Comparison of ENCODE assay signal across 9 cellular contexts in the genomic region with DNA sequence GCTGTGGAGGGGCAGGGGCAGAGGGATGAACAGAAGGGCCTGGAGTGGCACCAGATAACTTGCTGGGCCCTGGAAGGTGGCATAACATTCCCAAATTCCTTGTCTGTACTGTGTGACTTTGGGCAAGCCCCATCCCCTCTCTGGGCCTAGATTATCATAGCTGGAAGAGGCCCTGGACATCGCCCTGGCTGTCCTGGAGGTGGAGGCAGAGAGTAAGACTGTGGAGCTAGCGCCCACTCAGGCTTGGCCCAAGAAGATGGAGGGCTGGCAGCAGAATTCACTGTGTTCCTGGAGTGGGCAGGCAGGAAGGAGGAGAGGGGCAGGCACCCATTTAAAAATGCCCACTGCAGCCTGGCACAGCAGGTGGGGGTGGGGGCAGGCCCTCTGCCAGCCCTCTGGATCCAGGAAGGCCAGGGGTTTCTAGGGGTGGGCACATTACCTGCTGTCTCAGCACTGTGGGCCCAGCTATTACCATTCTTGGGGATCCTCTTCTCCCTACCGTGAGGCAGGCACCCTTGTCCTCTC. TPM values are rescaled to one million over a fixed set of nuclear protein-coding genes. Genes with fewer than 3 reads are reported as not detected.
A peak's percentile ranks its signal among the peaks of the same experiment; 100 is the strongest.
DNase-seq lines count a peak whose midpoint lies in the region; ATAC-seq and TF ChIP-seq lines count a peak whose summit lies in the region.
"Had no signal": no experiment of that assay in that cellular context is flagged by ENCODE, and none has a peak within 500 bp of the region (broad histone marks: within the 10 kb centered on the region; RNA-seq: fewer than 3 reads in every experiment).

No MANE protein-coding gene starts in this region.

- H3K4me3 ChIP-seq in AG04449 (ENCODE audit: low read depth, low read length) (no peak overlapping the region), IMR-90 (ENCODE audit: insufficient read depth, low read depth, low read length) (no peak overlapping the region), coronary artery (peak overlapping the region; percentile 15), muscle layer of colon (ENCODE audit: low read depth in 1 of 2, low read length in 2 of 2) (no peak overlapping the region)
- H3K4me3 ChIP-seq: SJSA1 had no signal

- in situ Hi-C loops in IMR-90 (cut with MboI; ENCODE audit: low sequenced_read_pairs): no loop called here

- peak overlapping the region; percentile 97 for H3K14ac ChIP-seq in IMR-90 (replicated peaks; ENCODE audit: low read depth, low read length)

- H4K5ac ChIP-seq in IMR-90 (ENCODE audit: low read depth, low read length): peak overlapping the region; percentile 50

- no peak overlapping the region for H3K18ac ChIP-seq in IMR-90 (ENCODE audit: low read depth, low read length)

- TF ChIP-seq POLR2A in IMR-90 (IDR thresholded peaks at IDR 0.05; ENCODE audit: low read depth, low read length): no peak

- H2AK5ac ChIP-seq in IMR-90 (ENCODE audit: low read depth, low read length): peak overlapping the region; percentile 88

- no peak overlapping the region for H3K56ac ChIP-seq in IMR-90 (ENCODE audit: extremely low read depth, insufficient read depth, low read length)

- peak overlapping the region; percentile 92; the same call in 1 of the 3 replicates for H2BK15ac ChIP-seq in IMR-90 (ENCODE audit: low read depth, low read length)

- TF ChIP-seq RAD21 in IMR-90 (IDR thresholded peaks at IDR 0.05; ENCODE audit: low read length): peak; percentile 50

- peaks cover 22 to 91% of the 10 kb centered on the region in 2 experiments; a peak in 3 of 4 replicates for H3K79me1 ChIP-seq in IMR-90 (ENCODE audit: low read depth in 1 of 2, low read length in 2 of 2)

- intact Hi-C loops in IMR-90 (cut with micrococcal nuclease): no loop called here

- peak overlapping the region; percentile 27 to 91; a peak in 3 of 4 replicates for H4K8ac ChIP-seq in IMR-90 (ENCODE audit: low read depth in 2 of 2, low read length in 2 of 2)

- H4K91ac ChIP-seq in IMR-90 (ENCODE audit: insufficient read depth, low read depth, low read length): peak overlapping the region; percentile 96

- peak overlapping the region; percentile 34 for H2AFZ ChIP-seq in IMR-90 (replicated peaks; ENCODE audit: low read length, poor library complexity)

- DNase-seq in AG04449 (ENCODE audit: low read depth, low spot score): no peak
- DNase-seq in IMR-90: peak; percentile 61
- DNase-seq in coronary artery (ENCODE audit: low spot score): no peak
- no peak for DNase-seq in MV-4-11 (lab: John Stamatoyannopoulos, UW)

- TF ChIP-seq CTCF in AG04449 (IDR thresholded peaks at IDR 0.05; ENCODE audit: insufficient read depth, low read length, missing control alignments) (peak; percentile 67), IMR-90 (conservative IDR thresholded peaks at IDR 0.05; ENCODE audit: low read depth, low read length) (peak; percentile 62), coronary artery (IDR thresholded peaks at IDR 0.05) (no peak)

- H3K4me1 ChIP-seq in IMR-90 (ENCODE audit: control insufficient read depth, insufficient read depth, low read length) (peaks cover 65% of the 10 kb centered on the region), muscle layer of colon (ENCODE audit: insufficient read depth, low read length) (peaks cover 91% of the 10 kb centered on the region)

- H4K20me1 ChIP-seq in IMR-90 (ENCODE audit: insufficient read depth, low read length): peaks cover 82% of the 10 kb centered on the region

- H3K9me1 ChIP-seq in IMR-90 (ENCODE audit: insufficient read depth, low read length): peaks cover 38% of the 10 kb centered on the region

- H3K4ac ChIP-seq in IMR-90 (ENCODE audit: low read depth, low read length): peak overlapping the region; percentile 95

- H3K9me3 ChIP-seq in IMR-90 (ENCODE audit: control insufficient read depth, insufficient read depth, low read length) (no peaks in the 10 kb centered on the region), muscle layer of colon (ENCODE audit: low read length) (no peaks in the 10 kb centered on the region)
- H3K9me3 ChIP-seq: SJSA1 had no signal

- WGBS in IMR-90 (ENCODE audit: extremely low coverage in 2 of 2, insufficient read length in 1 of 2), 2 experiments: 100% methylated on average over 1 of the region's 3 CpGs; no CpG with 5 or more reads in 1 of the 2 experiments

- CTCF ChIA-PET in AG04449 (lab: Yijun Ruan, JAX): interaction anchor here (0.6 to 12.2 kb wide), 9 partner anchors 10 to 459 kb away, joined by 3 to 252 read pairs (median 5); a partner anchor contains a TSS
- CTCF ChIA-PET in IMR-90 (lab: Yijun Ruan, JAX): interaction anchor here (1.0 to 1.4 kb wide), 4 partner anchors 10 to 23 kb away, joined by 3 to 5 read pairs (median 4); no protein-coding TSS in a partner anchor

- H3K27me3 ChIP-seq in IMR-90 (ENCODE audit: control insufficient read depth, insufficient read depth, low read length) (no peaks in the 10 kb centered on the region), muscle layer of colon (ENCODE audit: control insufficient read depth in 1 of 2, insufficient read depth in 2 of 2, low read length in 2 of 2) (no peaks in the 10 kb centered on the region)
- H3K27me3 ChIP-seq: SJSA1 had no signal

- POLR2A ChIA-PET in AG04449 (lab: Yijun Ruan, JAX) (interaction anchor here (1.0 to 2.3 kb wide), 4 partner anchors 13 to 23 kb away, joined by 3 to 12 read pairs (median 6); a partner anchor contains a TSS), IMR-90 (lab: Charles Lee; ENCODE audit: unreplicated experiment) (interaction anchor here (1.9 kb wide), 1 partner anchor 19 kb away, joined by 4 read pairs; no protein-coding TSS in a partner anchor)

- H3K23ac ChIP-seq in IMR-90 (ENCODE audit: low read depth, low read length): peak overlapping the region; percentile 90; the same call in 1 of the 2 replicates

- BruUV-seq in IMR-90 (replicated peaks; lab: Mats Ljungman, UMichigan): no TSS peak

- dilution Hi-C loops in IMR-90 (cut with HindIII; ENCODE audit: low sequenced_read_pairs, unreplicated experiment): no loop called here

- H3K4me2 ChIP-seq in IMR-90 (ENCODE audit: low read depth, low read length): peak overlapping the region; percentile 59; the same call in 1 of the 2 replicates

- H2BK120ac ChIP-seq in IMR-90 (ENCODE audit: low read depth, low read length): peak overlapping the region; percentile 91

- H2AK9ac ChIP-seq in IMR-90 (replicated peaks; ENCODE audit: low read depth, low read length, poor library complexity): no peak overlapping the region

- ATAC-seq in IMR-90 (ENCODE audit: low read depth) (peak; percentile 27), HG03565 (IDR thresholded peaks at IDR 0.05; ENCODE audit: unreplicated experiment) (no peak), HG03457 (IDR thresholded peaks at IDR 0.05; ENCODE audit: unreplicated experiment) (no peak), HG03439 (IDR thresholded peaks at IDR 0.05; ENCODE audit: unreplicated experiment) (no peak)

- H3K27ac ChIP-seq in IMR-90 (ENCODE audit: insufficient read depth, low read length) (peak overlapping the region; percentile 88), coronary artery (peak overlapping the region; percentile 49 to 89), muscle layer of colon (ENCODE audit: low read depth, low read length) (peak overlapping the region; percentile 91)
- H3K27ac ChIP-seq: SJSA1 had no signal

- H3K9ac ChIP-seq in IMR-90 (ENCODE audit: low read depth, low read length): peak overlapping the region; percentile 42
- H3K9ac ChIP-seq in muscle layer of colon (ENCODE audit: low read length): no peak overlapping the region

- peaks cover 10% of the 10 kb centered on the region for H3K36me3 ChIP-seq in IMR-90 (ENCODE audit: control insufficient read depth, insufficient read depth, low read length)
- no peaks in the 10 kb centered on the region for H3K36me3 ChIP-seq in muscle layer of colon (ENCODE audit: insufficient read depth, low read length)

- peak overlapping the region; percentile 66; the same call in 1 of the 2 replicates for H2BK20ac ChIP-seq in IMR-90 (ENCODE audit: low read depth, low read length)

- H2BK5ac ChIP-seq in IMR-90 (ENCODE audit: low read depth, low read length, poor library complexity, severe bottlenecking): peak overlapping the region; percentile 91

TF ChIP-seq in IMR-90, 13 proteins besides CTCF, POLR2A, EP300 and RAD21:
- TF ChIP-seq SMC3 (IDR thresholded peaks at IDR 0.05; ENCODE audit: low read depth, low read length): peak; percentile 31; the same call in 1 of the 2 replicates
- no peak for TF ChIP-seq MAZ (IDR thresholded peaks at IDR 0.05; ENCODE audit: borderline replicate concordance, low read depth, low read length)
- peak; percentile 43 for TF ChIP-seq RCOR1 (IDR thresholded peaks at IDR 0.05; ENCODE audit: insufficient replicate concordance, low read length)
TF ChIP-seq in IMR-90: peak in this region for 2.

RNA-seq across cellular contexts. Expression of a gene that starts 22.6 kb away (rescaled TPM):
- 19.4 and 21.7 TPM in 2 replicates for total RNA-seq in IMR-90 (2012; rRNA removed)
- 97.7 and 128 TPM in 2 replicates for polyA plus RNA-seq in IMR-90 (2012; rRNA removed)
- polyA plus RNA-seq in IMR-90 (2012; cell fraction: cytosol; rRNA removed): 30.1 and 51.0 TPM in 2 replicates
- 388 and 880 TPM in 2 replicates for polyA plus RNA-seq in IMR-90 (2012; cell fraction: nucleus; rRNA removed; ENCODE audit: low replicate concordance)

RNA-seq across cellular contexts. Expression of a gene that starts 45.6 kb away (rescaled TPM):
- total RNA-seq in IMR-90 (2012; rRNA removed): 2.3 and 3.1 TPM in 2 replicates
- polyA plus RNA-seq in IMR-90 (2012; rRNA removed): 5.3 and 6.5 TPM in 2 replicates
- polyA plus RNA-seq in IMR-90 (2012; cell fraction: cytosol; rRNA removed): 4.3 and 5.3 TPM in 2 replicates
- polyA plus RNA-seq in IMR-90 (2012; cell fraction: nucleus; rRNA removed; ENCODE audit: low replicate concordance): 17.5 and 30.8 TPM in 2 replicates

RNA-seq across cellular contexts. Expression of a gene that starts 58.5 kb away (rescaled TPM):
- under 0.01 TPM in 1 of 2 replicates, not detected in the other for total RNA-seq in IMR-90 (2012; rRNA removed)
- 0.37 and 0.44 TPM in 2 replicates for polyA plus RNA-seq in IMR-90 (2012; rRNA removed)
- 0.67 TPM in 1 of 2 replicates, not detected in the other for polyA plus RNA-seq in IMR-90 (2012; cell fraction: cytosol; rRNA removed)
- polyA plus RNA-seq in IMR-90 (2012; cell fraction: nucleus; rRNA removed; ENCODE audit: low replicate concordance): 0.45 and 1.5 TPM in 2 replicates
- total RNA-seq: SJSA1 had no signal
